Comparison of ENCODE assay signal across 1 cellular context in genomic region chr5:172640139-172640538, GRCh38.
TF ChIP-seq lines count a peak whose summit lies in the region.

No MANE protein-coding gene starts in this region.

TF ChIP-seq in WTC11, 78 proteins besides CTCF, POLR2A, EP300 and RAD21 (continued from another document):
- TF ChIP-seq STAT6 (CRISPR knock-in tag; conservative IDR thresholded peaks at IDR 0.05; ENCODE audit: low read depth) (no peak), ZNF671 (CRISPR knock-in tag; IDR thresholded peaks at IDR 0.05) (no peak), AFF4 (CRISPR knock-in tag; IDR thresholded peaks at IDR 0.05; ENCODE audit: borderline replicate concordance) (no peak)
TF ChIP-seq in WTC11: peak in this region for 0.
